1 cellular context compared by ENCODE assay signal in the genomic region with DNA sequence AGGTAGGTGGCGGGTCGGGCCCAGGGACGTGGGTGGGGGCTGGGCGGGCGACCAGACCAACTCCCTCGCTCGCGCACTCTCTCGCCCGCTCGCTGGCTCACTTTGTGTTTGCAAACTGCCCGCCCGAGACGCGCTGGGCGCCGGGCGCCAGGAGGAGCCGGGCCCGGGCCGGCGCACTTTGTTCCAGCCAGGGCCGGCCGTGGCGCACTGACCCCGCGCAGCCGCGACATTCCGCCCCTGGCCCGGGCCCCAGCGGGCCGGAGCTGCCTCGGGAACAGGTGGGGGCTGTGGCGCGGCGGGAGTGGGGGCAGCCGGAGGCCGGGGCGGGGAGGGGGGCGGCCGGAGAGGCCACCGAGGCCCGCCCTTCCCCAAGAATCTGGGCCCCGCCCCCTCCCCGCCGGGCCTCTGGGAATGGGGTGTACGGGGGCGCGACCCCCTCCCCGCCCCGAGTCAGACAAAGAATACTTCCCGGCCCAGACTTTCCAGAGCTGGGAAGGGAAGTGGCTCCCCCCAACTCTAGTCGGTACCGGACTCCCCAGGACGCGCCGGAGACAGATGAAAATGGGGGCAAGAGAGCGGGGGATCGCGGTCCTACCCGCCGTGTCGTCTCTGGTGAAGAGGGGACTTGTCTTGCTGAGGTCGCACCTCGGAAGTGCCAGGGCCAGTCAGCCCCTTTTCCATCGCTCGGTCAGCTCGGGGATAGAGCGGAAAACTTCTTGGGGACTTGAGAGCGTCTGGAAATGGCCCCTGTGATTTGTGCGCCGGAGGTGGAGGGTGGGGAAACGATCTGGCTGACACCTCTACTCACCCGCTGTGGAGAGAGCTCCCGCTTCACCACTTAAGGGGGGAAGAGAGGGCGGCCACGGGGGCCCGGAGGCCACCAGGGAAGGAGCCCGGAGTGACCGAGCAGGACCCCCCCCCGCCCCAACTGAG.
TF ChIP-seq lines count a peak whose summit lies in the region.

No MANE protein-coding gene starts in this region.

TF ChIP-seq in HepG2, 621 proteins besides CTCF, POLR2A, EP300 and RAD21 (continued from another document and continues in another):
- no peak for TF ChIP-seq ZNF552 (CRISPR knock-in tag; IDR thresholded peaks at IDR 0.05; ENCODE audit: borderline replicate concordance)
- peak; percentile 66 for TF ChIP-seq ZNF451 (CRISPR knock-in tag; IDR thresholded peaks at IDR 0.05)
- TF ChIP-seq HOXD1 (CRISPR knock-in tag; IDR thresholded peaks at IDR 0.05), result no peak
- TF ChIP-seq ZNF121 (CRISPR knock-in tag; IDR thresholded peaks at IDR 0.05), result no peak
- TF ChIP-seq KAT8 (CRISPR knock-in tag; IDR thresholded peaks at IDR 0.05), result peak; percentile 19; the same call in 1 of the 2 replicates
- TF ChIP-seq NR2F1 (CRISPR knock-in tag; IDR thresholded peaks at IDR 0.05), result no peak
- TF ChIP-seq MEIS2 (CRISPR knock-in tag; IDR thresholded peaks at IDR 0.05), result no peak
- no peak for TF ChIP-seq ZNF879 (CRISPR knock-in tag; IDR thresholded peaks at IDR 0.05)
- TF ChIP-seq NFKB2 (CRISPR knock-in tag; IDR thresholded peaks at IDR 0.05; ENCODE audit: borderline replicate concordance), result no peak; the same call in 1 of the 2 replicates
- TF ChIP-seq, protein P1, sequence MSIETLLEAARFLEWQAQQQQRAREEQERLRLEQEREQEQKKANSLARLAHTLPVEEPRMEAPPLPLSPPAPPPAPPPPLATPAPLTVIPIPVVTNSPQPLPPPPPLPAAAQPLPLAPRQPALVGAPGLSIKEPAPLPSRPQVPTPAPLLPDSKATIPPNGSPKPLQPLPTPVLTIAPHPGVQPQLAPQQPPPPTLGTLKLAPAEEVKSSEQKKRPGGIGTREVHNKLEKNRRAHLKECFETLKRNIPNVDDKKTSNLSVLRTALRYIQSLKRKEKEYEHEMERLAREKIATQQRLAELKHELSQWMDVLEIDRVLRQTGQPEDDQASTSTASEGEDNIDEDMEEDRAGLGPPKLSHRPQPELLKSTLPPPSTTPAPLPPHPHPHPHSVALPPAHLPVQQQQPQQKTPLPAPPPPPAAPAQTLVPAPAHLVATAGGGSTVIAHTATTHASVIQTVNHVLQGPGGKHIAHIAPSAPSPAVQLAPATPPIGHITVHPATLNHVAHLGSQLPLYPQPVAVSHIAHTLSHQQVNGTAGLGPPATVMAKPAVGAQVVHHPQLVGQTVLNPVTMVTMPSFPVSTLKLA (IDR thresholded peaks at IDR 0.05), result no peak
- no peak for TF ChIP-seq ZNF124 (CRISPR knock-in tag; IDR thresholded peaks at IDR 0.05)
- TF ChIP-seq CHCHD3 (CRISPR knock-in tag; IDR thresholded peaks at IDR 0.05), result no peak
- TF ChIP-seq IRX3 (CRISPR knock-in tag; IDR thresholded peaks at IDR 0.05; ENCODE audit: borderline replicate concordance, low read depth), result no peak
- no peak for TF ChIP-seq ZNF34 (CRISPR knock-in tag; IDR thresholded peaks at IDR 0.05; ENCODE audit: borderline replicate concordance)
- TF ChIP-seq, protein P2, sequence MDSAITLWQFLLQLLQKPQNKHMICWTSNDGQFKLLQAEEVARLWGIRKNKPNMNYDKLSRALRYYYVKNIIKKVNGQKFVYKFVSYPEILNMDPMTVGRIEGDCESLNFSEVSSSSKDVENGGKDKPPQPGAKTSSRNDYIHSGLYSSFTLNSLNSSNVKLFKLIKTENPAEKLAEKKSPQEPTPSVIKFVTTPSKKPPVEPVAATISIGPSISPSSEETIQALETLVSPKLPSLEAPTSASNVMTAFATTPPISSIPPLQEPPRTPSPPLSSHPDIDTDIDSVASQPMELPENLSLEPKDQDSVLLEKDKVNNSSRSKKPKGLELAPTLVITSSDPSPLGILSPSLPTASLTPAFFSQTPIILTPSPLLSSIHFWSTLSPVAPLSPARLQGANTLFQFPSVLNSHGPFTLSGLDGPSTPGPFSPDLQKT (CRISPR knock-in tag; IDR thresholded peaks at IDR 0.05; ENCODE audit: borderline replicate concordance), result no peak
- TF ChIP-seq YEATS2 (CRISPR knock-in tag; IDR thresholded peaks at IDR 0.05; ENCODE audit: borderline replicate concordance), result no peak
- no peak for TF ChIP-seq NONO (IDR thresholded peaks at IDR 0.05)
- no peak for TF ChIP-seq NONO (CRISPR knock-in tag; conservative IDR thresholded peaks at IDR 0.05)
- peak; percentile 50 for TF ChIP-seq SAP130 (CRISPR knock-in tag; IDR thresholded peaks at IDR 0.05; ENCODE audit: low read depth)
- TF ChIP-seq ZNF660 (CRISPR knock-in tag; IDR thresholded peaks at IDR 0.05; ENCODE audit: borderline replicate concordance, low read depth), result no peak
- TF ChIP-seq SIN3B (IDR thresholded peaks at IDR 0.05; ENCODE audit: low read length), result no peak
- TF ChIP-seq MATR3 (CRISPR knock-in tag; IDR thresholded peaks at IDR 0.05), result no peak
- TF ChIP-seq ZNF253 (CRISPR knock-in tag; IDR thresholded peaks at IDR 0.05; ENCODE audit: borderline replicate concordance), result no peak
- TF ChIP-seq, protein P3, sequence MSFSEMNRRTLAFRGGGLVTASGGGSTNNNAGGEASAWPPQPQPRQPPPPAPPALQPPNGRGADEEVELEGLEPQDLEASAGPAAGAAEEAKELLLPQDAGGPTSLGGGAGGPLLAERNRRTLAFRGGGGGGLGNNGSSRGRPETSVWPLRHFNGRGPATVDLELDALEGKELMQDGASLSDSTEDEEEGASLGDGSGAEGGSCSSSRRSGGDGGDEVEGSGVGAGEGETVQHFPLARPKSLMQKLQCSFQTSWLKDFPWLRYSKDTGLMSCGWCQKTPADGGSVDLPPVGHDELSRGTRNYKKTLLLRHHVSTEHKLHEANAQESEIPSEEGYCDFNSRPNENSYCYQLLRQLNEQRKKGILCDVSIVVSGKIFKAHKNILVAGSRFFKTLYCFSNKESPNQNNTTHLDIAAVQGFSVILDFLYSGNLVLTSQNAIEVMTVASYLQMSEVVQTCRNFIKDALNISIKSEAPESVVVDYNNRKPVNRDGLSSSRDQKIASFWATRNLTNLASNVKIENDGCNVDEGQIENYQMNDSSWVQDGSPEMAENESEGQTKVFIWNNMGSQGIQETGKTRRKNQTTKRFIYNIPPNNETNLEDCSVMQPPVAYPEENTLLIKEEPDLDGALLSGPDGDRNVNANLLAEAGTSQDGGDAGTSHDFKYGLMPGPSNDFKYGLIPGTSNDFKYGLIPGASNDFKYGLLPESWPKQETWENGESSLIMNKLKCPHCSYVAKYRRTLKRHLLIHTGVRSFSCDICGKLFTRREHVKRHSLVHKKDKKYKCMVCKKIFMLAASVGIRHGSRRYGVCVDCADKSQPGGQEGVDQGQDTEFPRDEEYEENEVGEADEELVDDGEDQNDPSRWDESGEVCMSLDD (CRISPR knock-in tag; IDR thresholded peaks at IDR 0.05; ENCODE audit: borderline replicate concordance), result peak; percentile 87
- no peak for TF ChIP-seq ZNF577 (CRISPR knock-in tag; IDR thresholded peaks at IDR 0.05; ENCODE audit: borderline replicate concordance, low read depth)
- TF ChIP-seq, protein P4, sequence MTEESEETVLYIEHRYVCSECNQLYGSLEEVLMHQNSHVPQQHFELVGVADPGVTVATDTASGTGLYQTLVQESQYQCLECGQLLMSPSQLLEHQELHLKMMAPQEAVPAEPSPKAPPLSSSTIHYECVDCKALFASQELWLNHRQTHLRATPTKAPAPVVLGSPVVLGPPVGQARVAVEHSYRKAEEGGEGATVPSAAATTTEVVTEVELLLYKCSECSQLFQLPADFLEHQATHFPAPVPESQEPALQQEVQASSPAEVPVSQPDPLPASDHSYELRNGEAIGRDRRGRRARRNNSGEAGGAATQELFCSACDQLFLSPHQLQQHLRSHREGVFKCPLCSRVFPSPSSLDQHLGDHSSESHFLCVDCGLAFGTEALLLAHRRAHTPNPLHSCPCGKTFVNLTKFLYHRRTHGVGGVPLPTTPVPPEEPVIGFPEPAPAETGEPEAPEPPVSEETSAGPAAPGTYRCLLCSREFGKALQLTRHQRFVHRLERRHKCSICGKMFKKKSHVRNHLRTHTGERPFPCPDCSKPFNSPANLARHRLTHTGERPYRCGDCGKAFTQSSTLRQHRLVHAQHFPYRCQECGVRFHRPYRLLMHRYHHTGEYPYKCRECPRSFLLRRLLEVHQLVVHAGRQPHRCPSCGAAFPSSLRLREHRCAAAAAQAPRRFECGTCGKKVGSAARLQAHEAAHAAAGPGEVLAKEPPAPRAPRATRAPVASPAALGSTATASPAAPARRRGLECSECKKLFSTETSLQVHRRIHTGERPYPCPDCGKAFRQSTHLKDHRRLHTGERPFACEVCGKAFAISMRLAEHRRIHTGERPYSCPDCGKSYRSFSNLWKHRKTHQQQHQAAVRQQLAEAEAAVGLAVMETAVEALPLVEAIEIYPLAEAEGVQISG (CRISPR knock-in tag; IDR thresholded peaks at IDR 0.05), result no peak; the same call in 1 of the 2 replicates
- TF ChIP-seq TAF15 (IDR thresholded peaks at IDR 0.05; ENCODE audit: low read depth, low read length, poor library complexity, severe bottlenecking), result no peak
- no peak for TF ChIP-seq IKZF4 (CRISPR knock-in tag; IDR thresholded peaks at IDR 0.05; ENCODE audit: borderline replicate concordance, low read depth, not compliant biosample characterization)
- peak; percentile 16; the same call in 1 of the 2 replicates for TF ChIP-seq ZNF777 (CRISPR knock-in tag; IDR thresholded peaks at IDR 0.05)
- 0 out of 2 replicates have a peak, but pooled peaks have one; percentile 13 for TF ChIP-seq ZBTB7A (CRISPR knock-in tag; IDR thresholded peaks at IDR 0.05)
- no peak for TF ChIP-seq FIP1L1 (IDR thresholded peaks at IDR 0.05; ENCODE audit: borderline replicate concordance, insufficient read depth, low read depth, low read length)
- peak; percentile 67; the same call in 1 of the 2 replicates for TF ChIP-seq ZNF225 (CRISPR knock-in tag; IDR thresholded peaks at IDR 0.05)
- TF ChIP-seq SNRNP70 (IDR thresholded peaks at IDR 0.05; ENCODE audit: low read depth, low read length), result no peak
- no peak for TF ChIP-seq SIX4 (CRISPR knock-in tag; IDR thresholded peaks at IDR 0.05)
- TF ChIP-seq ZNF598 (CRISPR knock-in tag; IDR thresholded peaks at IDR 0.05; ENCODE audit: borderline replicate concordance), result no peak
- no peak for TF ChIP-seq ZNF83 (CRISPR knock-in tag; IDR thresholded peaks at IDR 0.05; ENCODE audit: borderline replicate concordance)
- TF ChIP-seq HES4 (CRISPR knock-in tag; IDR thresholded peaks at IDR 0.05; ENCODE audit: borderline replicate concordance), result peak; percentile 51; the same call in 1 of the 2 replicates
- TF ChIP-seq, protein P5, sequence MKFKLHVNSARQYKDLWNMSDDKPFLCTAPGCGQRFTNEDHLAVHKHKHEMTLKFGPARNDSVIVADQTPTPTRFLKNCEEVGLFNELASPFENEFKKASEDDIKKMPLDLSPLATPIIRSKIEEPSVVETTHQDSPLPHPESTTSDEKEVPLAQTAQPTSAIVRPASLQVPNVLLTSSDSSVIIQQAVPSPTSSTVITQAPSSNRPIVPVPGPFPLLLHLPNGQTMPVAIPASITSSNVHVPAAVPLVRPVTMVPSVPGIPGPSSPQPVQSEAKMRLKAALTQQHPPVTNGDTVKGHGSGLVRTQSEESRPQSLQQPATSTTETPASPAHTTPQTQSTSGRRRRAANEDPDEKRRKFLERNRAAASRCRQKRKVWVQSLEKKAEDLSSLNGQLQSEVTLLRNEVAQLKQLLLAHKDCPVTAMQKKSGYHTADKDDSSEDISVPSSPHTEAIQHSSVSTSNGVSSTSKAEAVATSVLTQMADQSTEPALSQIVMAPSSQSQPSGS (CRISPR knock-in tag; IDR thresholded peaks at IDR 0.05), result no peak; the same call in 1 of the 2 replicates
- TF ChIP-seq, protein P6, sequence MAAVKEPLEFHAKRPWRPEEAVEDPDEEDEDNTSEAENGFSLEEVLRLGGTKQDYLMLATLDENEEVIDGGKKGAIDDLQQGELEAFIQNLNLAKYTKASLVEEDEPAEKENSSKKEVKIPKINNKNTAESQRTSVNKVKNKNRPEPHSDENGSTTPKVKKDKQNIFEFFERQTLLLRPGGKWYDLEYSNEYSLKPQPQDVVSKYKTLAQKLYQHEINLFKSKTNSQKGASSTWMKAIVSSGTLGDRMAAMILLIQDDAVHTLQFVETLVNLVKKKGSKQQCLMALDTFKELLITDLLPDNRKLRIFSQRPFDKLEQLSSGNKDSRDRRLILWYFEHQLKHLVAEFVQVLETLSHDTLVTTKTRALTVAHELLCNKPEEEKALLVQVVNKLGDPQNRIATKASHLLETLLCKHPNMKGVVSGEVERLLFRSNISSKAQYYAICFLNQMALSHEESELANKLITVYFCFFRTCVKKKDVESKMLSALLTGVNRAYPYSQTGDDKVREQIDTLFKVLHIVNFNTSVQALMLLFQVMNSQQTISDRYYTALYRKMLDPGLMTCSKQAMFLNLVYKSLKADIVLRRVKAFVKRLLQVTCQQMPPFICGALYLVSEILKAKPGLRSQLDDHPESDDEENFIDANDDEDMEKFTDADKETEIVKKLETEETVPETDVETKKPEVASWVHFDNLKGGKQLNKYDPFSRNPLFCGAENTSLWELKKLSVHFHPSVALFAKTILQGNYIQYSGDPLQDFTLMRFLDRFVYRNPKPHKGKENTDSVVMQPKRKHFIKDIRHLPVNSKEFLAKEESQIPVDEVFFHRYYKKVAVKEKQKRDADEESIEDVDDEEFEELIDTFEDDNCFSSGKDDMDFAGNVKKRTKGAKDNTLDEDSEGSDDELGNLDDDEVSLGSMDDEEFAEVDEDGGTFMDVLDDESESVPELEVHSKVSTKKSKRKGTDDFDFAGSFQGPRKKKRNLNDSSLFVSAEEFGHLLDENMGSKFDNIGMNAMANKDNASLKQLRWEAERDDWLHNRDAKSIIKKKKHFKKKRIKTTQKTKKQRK (IDR thresholded peaks at IDR 0.05; ENCODE audit: low read length), result no peak
- TF ChIP-seq DPF2 (CRISPR knock-in tag; IDR thresholded peaks at IDR 0.05; ENCODE audit: borderline replicate concordance, low read depth), result no peak
- no peak for TF ChIP-seq ZNF343 (CRISPR knock-in tag; IDR thresholded peaks at IDR 0.05)
- TF ChIP-seq, protein P7, sequence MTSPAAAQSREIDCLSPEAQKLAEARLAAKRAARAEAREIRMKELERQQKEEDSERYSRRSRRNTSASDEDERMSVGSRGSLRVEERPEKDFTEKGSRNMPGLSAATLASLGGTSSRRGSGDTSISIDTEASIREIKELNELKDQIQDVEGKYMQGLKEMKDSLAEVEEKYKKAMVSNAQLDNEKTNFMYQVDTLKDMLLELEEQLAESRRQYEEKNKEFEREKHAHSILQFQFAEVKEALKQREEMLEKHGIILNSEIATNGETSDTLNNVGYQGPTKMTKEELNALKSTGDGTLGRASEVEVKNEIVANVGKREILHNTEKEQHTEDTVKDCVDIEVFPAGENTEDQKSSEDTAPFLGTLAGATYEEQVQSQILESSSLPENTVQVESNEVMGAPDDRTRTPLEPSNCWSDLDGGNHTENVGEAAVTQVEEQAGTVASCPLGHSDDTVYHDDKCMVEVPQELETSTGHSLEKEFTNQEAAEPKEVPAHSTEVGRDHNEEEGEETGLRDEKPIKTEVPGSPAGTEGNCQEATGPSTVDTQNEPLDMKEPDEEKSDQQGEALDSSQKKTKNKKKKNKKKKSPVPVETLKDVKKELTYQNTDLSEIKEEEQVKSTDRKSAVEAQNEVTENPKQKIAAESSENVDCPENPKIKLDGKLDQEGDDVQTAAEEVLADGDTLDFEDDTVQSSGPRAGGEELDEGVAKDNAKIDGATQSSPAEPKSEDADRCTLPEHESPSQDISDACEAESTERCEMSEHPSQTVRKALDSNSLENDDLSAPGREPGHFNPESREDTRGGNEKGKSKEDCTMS (CRISPR knock-in tag; conservative IDR thresholded peaks at IDR 0.05), result no peak
- no peak for TF ChIP-seq ZNF205 (CRISPR knock-in tag; IDR thresholded peaks at IDR 0.05)
- TF ChIP-seq HDAC6 (IDR thresholded peaks at IDR 0.05; ENCODE audit: low read depth, low read length), result no peak
- TF ChIP-seq ATRX (CRISPR knock-in tag; IDR thresholded peaks at IDR 0.05; ENCODE audit: borderline replicate concordance), result no peak
- TF ChIP-seq KLF15 (CRISPR knock-in tag; IDR thresholded peaks at IDR 0.05; ENCODE audit: borderline replicate concordance), result no peak
